8 cellular contexts compared by ENCODE assay signal in genomic region chr1:154935749-154936415, GRCh38. TPM values are rescaled to one million over a fixed set of nuclear protein-coding genes. Genes with fewer than 3 reads are reported as not detected.
DNase-seq lines count a peak whose midpoint lies in the region; ATAC-seq and TF ChIP-seq lines count a peak whose summit lies in the region.

No MANE protein-coding gene starts in this region.

- peaks cover 51% of the 10 kb centered on the region for H3K4me1 Mint-ChIP-seq in T-helper 17 cell

- no peaks in the 10 kb centered on the region for H3K9me3 ChIP-seq in T-helper 17 cell (ENCODE audit: control insufficient read depth, low read length, poor library complexity, severe bottlenecking)

- TF ChIP-seq CTCF in fibroblast of mammary gland (conservative IDR thresholded peaks at IDR 0.05; ENCODE audit: control insufficient read depth, insufficient read depth, low read depth, low read length) (no peak), retinal pigment epithelial cell (conservative IDR thresholded peaks at IDR 0.05; ENCODE audit: low read depth, low read length) (no peak)

- DNase-seq in T-helper 17 cell (no peak), fibroblast of mammary gland (ENCODE audit: low read depth) (no peak), retinal pigment epithelial cell (ENCODE audit: low read depth) (no peak), DMS79 (lab: John Stamatoyannopoulos, UW) (no peak), SIG-M5 treated with dmso at 0.1 percent for 504 hours (lab: John Stamatoyannopoulos, UW; ENCODE audit: unreplicated experiment) (no peak)
- no peak for DNase-seq in activated CD8-positive, alpha-beta memory T cell treated with anti-CD3 and anti-CD28 coated beads for 24 hours

- peak overlapping the region; percentile 99 for H3K4me3 Mint-ChIP-seq in T-helper 17 cell

- peak overlapping the region; percentile 100 for H3K27ac Mint-ChIP-seq in T-helper 17 cell

- ATAC-seq in GM19035 (IDR thresholded peaks at IDR 0.05; ENCODE audit: unreplicated experiment) (peak; percentile 2), T-helper 17 cell (peak; percentile 0), HG02642 (IDR thresholded peaks at IDR 0.05; ENCODE audit: poor library complexity, unreplicated experiment) (no peak)

- H3K27me3 Mint-ChIP-seq in T-helper 17 cell = no peaks in the 10 kb centered on the region

- H3K36me3 Mint-ChIP-seq in T-helper 17 cell (ENCODE audit: low read depth) = peaks cover 2% of the 10 kb centered on the region

- peak overlapping the region; percentile 92 for H3K4me3 ChIP-seq in fibroblast of mammary gland (ENCODE audit: control insufficient read depth, low read depth, low read length)
- H3K4me3 ChIP-seq in retinal pigment epithelial cell (ENCODE audit: low read length) = peak overlapping the region; percentile 64

RNA-seq across cellular contexts. Expression of gene PMVK, which starts 0.6 kb away (rescaled TPM):
- 10 to 100 TPM; 19.0 to 19.9 TPM for total RNA-seq in T-helper 17 cell

RNA-seq across cellular contexts. Expression of gene PBXIP1, which starts 20.0 kb away (rescaled TPM):
- total RNA-seq in T-helper 17 cell = 100 to 1,000 TPM; 634 to 767 TPM

RNA-seq across cellular contexts. Expression of gene PYGO2, which starts 25.7 kb away (rescaled TPM):
- total RNA-seq in T-helper 17 cell = 10 to 100 TPM; 34.7 to 45.1 TPM

RNA-seq across cellular contexts. Expression of gene SHC1, which starts 34.7 kb away (rescaled TPM):
- total RNA-seq in T-helper 17 cell = 100 to 1,000 TPM in 1 of 2 donors, 10 to 100 TPM in 1; 99.5 to 105 TPM

RNA-seq across cellular contexts. Expression of gene CKS1B, which starts 38.6 kb away (rescaled TPM):
- total RNA-seq in T-helper 17 cell = 1 to 10 TPM; 9.3 to 9.4 TPM
